ENCODE assay signal across 9 cellular contexts in genomic region chr10:59663213-59663612, GRCh38. TPM values are rescaled to one million over a fixed set of nuclear protein-coding genes. Genes with fewer than 3 reads are reported as not detected.
DNase-seq lines count a peak whose midpoint lies in the region; ATAC-seq, FAIRE-seq and TF ChIP-seq lines count a peak whose summit lies in the region.
"Not testable (repeated sequence)": the region's sequence is repeated elsewhere in the genome, so short reads cannot be mapped to it uniquely, and the experiment has no call there.
"Had no signal": no experiment of that assay in that cellular context is flagged by ENCODE, and none has a peak within 500 bp of the region (broad histone marks: within the 10 kb centered on the region; RNA-seq: fewer than 3 reads in every experiment).

No MANE protein-coding gene starts in this region.

- TF ChIP-seq POLR2A in K562 (conservative IDR thresholded peaks at IDR 0.05), result not testable (repeated sequence)

- POLR2A ChIA-PET in HEK293 (lab: Yijun Ruan, JAX); K562 (lab: Yijun Ruan, JAX): not testable (repeated sequence)

- not testable (repeated sequence) for BruUV-seq in K562 (replicated peaks; lab: Mats Ljungman, UMichigan)

- not testable (repeated sequence) for H2AFZ ChIP-seq in K562 (ENCODE audit: low read depth, low read length)

- H3K36me3 ChIP-seq in HEK293 (ENCODE audit: control insufficient read depth in 2 of 2, insufficient read depth in 1 of 2, low read length in 2 of 2); K562 (ENCODE audit: control insufficient read depth, insufficient read depth, low read length): not testable (repeated sequence)

- intact Hi-C loops in K562 (cut with micrococcal nuclease), result not testable (repeated sequence)

- not testable (repeated sequence) for H3K4me2 ChIP-seq in K562 (ENCODE audit: insufficient read depth, low read length)

- not testable (repeated sequence) for H3K27me3 Mint-ChIP-seq in nephron progenitor cell (ENCODE audit: low read depth, poor library complexity)

- not testable (repeated sequence) for H3K9me1 ChIP-seq in K562 (ENCODE audit: control insufficient read depth, insufficient read depth, low read length)

- H3K27me3 ChIP-seq in K562 (ENCODE audit: control insufficient read depth in 2 of 2, insufficient read depth in 2 of 2, low read length in 2 of 2), result not testable (repeated sequence)

- TF ChIP-seq EP300 in K562 (IDR thresholded peaks at IDR 0.05; ENCODE audit: low read length), result not testable (repeated sequence)

- H3K9ac ChIP-seq in K562 (ENCODE audit: insufficient read depth in 1 of 2, low read depth in 2 of 2, low read length in 2 of 2), result not testable (repeated sequence)

- H4K20me1 ChIP-seq in K562 (replicated peaks; ENCODE audit: control insufficient read depth, insufficient read depth, low read length), result not testable (repeated sequence)

- H3K36me3 Mint-ChIP-seq in nephron progenitor cell (ENCODE audit: low read depth), result peaks cover 77% of the 10 kb centered on the region

- H3K4me1 ChIP-seq in HEK293 (ENCODE audit: control insufficient read depth, insufficient read depth, low read length); K562 (replicated peaks in 1 of 2; ENCODE audit: control insufficient read depth in 2 of 2, insufficient read depth in 2 of 2, low read length in 2 of 2): not testable (repeated sequence)

- H3K9me3 Mint-ChIP-seq in nephron progenitor cell, result peaks cover 51% of the 10 kb centered on the region

- not testable (repeated sequence) for FAIRE-seq in K562 (lab: Jason Lieb, UNC)

- TF ChIP-seq CTCF in HEK293 (tag by site-specific recombination; IDR thresholded peaks at IDR 0.05); K562 (IDR thresholded peaks at IDR 0.05 in 2 of 3, conservative IDR thresholded peaks at IDR 0.05 in 1 of 3; ENCODE audit: insufficient read depth in 2 of 3, low read depth in 1 of 3, low read length in 3 of 3); nephron progenitor cell (IDR thresholded peaks at IDR 0.05): not testable (repeated sequence)

- not testable (repeated sequence) for H3K27ac ChIP-seq in HEK293 (ENCODE audit: extremely low read depth, low read depth, low read length); K562 (ENCODE audit: extremely low read depth, low read depth, low read length)

- whole genome bisulfite sequencing in K562 (ENCODE audit: insufficient coverage, low coverage, missing lambda C conversion rate), result 28% methylated on average over 7 of the region's 7 CpGs

- H3K4me1 Mint-ChIP-seq in nephron progenitor cell, result not testable (repeated sequence)

- CTCF ChIA-PET in HEK293 (lab: Yijun Ruan, JAX); K562 (lab: Yijun Ruan, JAX; ENCODE audit: low intra/inter-chr PET ratio): not testable (repeated sequence)

- ATAC-seq in K562, result not testable (repeated sequence)

- not testable (repeated sequence) for H3K4me3 Mint-ChIP-seq in nephron progenitor cell

- DNase-seq in K562 (ENCODE audit: extremely low read depth in 1 of 4, low spot score in 3 of 4); nephron progenitor cell: not testable (repeated sequence)

- not testable (repeated sequence) for TF ChIP-seq RAD21 in K562 (CRISPR knock-in tag; conservative IDR thresholded peaks at IDR 0.05 in 1 of 2, IDR thresholded peaks at IDR 0.05 in 1 of 2)

- not testable (repeated sequence) for H3K79me2 ChIP-seq in K562 (ENCODE audit: control insufficient read depth, insufficient read depth, low read length)

- H3K4me3 ChIP-seq in HEK293 (ENCODE audit: low read depth, low read length); K562: not testable (repeated sequence)

- H3K9me3 ChIP-seq in HEK293 (ENCODE audit: control insufficient read depth, insufficient read depth, low read depth, low read length); K562 (replicated peaks; ENCODE audit: control insufficient read depth, insufficient read depth, low read depth, low read length): not testable (repeated sequence)

- H3K27ac Mint-ChIP-seq in nephron progenitor cell, result peak overlapping the region; percentile 18

- in situ Hi-C loops in K562 (cut with MboI), result not testable (repeated sequence)

TF ChIP-seq in HEK293, 187 proteins besides CTCF, POLR2A, EP300 and RAD21:
- TF ChIP-seq ZNF146 (tag by site-specific recombination; IDR thresholded peaks at IDR 0.05) (peak; percentile 81), ZNF280D (tag by site-specific recombination; IDR thresholded peaks at IDR 0.05) (0 out of 2 replicates have a peak, but pooled peaks have one; percentile 77)

TF ChIP-seq in K562, 482 proteins besides CTCF, POLR2A, EP300 and RAD21:
- peak; percentile 39 for TF ChIP-seq ZNF146 (CRISPR knock-in tag; IDR thresholded peaks at IDR 0.05; ENCODE audit: unreplicated experiment)
TF ChIP-seq in K562: peak in this region for 1; not testable (repeated sequence) for 481.

RNA-seq across cellular contexts. Expression of gene SLC16A9, which starts 46.4 kb away (rescaled TPM):
- total RNA-seq in K562 (2011; cell fraction: chromatin; rRNA removed; ENCODE audit: low replicate concordance), result 3.9 and 5.7 TPM in 2 replicates
- 2.8 and 3.8 TPM in 2 replicates for total RNA-seq in K562 (2011; cell fraction: nucleolus; rRNA removed)
- total RNA-seq in K562 (2011; cell fraction: nucleoplasm; rRNA removed), result 3.4 and 6.9 TPM in 2 replicates
- total RNA-seq in K562 (2014; rRNA removed), result 1.5 and 1.6 TPM in 2 replicates
- total RNA-seq in K562 (2014; rRNA removed; fragmentation: Illumina TruSeq; extraction: Trizol), result 2.8 and 3.3 TPM in 2 replicates
- 2.5 and 2.6 TPM in 2 replicates for total RNA-seq in K562 (2015; rRNA removed; fragmentation: Illumina TruSeq; extraction: Trizol)
- total RNA-seq in K562 (2021), result 1.7 and 2.1 TPM in 2 replicates
- polyA plus RNA-seq in K562 (2011; rRNA removed), result 6.4 and 7.6 TPM in 2 replicates
- polyA plus RNA-seq in K562 (2011; cell fraction: cytosol; rRNA removed), result 1.4 and 5.5 TPM in 2 replicates
- 4.6 and 8.7 TPM in 2 replicates for polyA plus RNA-seq in K562 (2011; cell fraction: nucleus; rRNA removed)
- polyA plus RNA-seq in K562 (2012), result 1.1 and 1.2 TPM in 2 replicates
- polyA plus RNA-seq in K562 (2014; fragmentation: Illumina TruSeq; extraction: Trizol), result 1.9 and 2.5 TPM in 2 replicates
- 1 to 10 TPM in 1 of 2 experiments, under 1 TPM in 1; 0.90 to 1.0 TPM for polyA plus RNA-seq in K562 (2014; fragmentation: Nextera tagmentation; extraction: Ambion mirVana)
- polyA plus RNA-seq in K562 (2014; rRNA removed), result 1.6 and 2.1 TPM in 2 replicates
- polyA minus RNA-seq in K562 (2011; rRNA and poly(A)+ RNA removed), result 4.8 and 6.6 TPM in 2 replicates
- 0.95 and 2.2 TPM in 2 replicates for polyA minus RNA-seq in K562 (2011; cell fraction: cytosol; rRNA and poly(A)+ RNA removed)
- polyA minus RNA-seq in K562 (2011; cell fraction: nucleus; rRNA and poly(A)+ RNA removed), result 1.5 and 3.2 TPM in 2 replicates
- total RNA-seq: B cell; CD4-positive, alpha-beta memory T cell; CD4-positive, alpha-beta T cell; CD8-positive, alpha-beta T cell had no signal
- polyA plus RNA-seq: CD14-positive monocyte; CD4-positive, alpha-beta memory T cell; CD8-positive, alpha-beta memory T cell had no signal
